9 cellular contexts compared by ENCODE assay signal in genomic region chr19:45040059-45040767, GRCh38. TPM values are rescaled to one million over a fixed set of nuclear protein-coding genes. Genes with fewer than 3 reads are reported as not detected.
DNase-seq lines count a peak whose midpoint lies in the region; ATAC-seq, FAIRE-seq and TF ChIP-seq lines count a peak whose summit lies in the region.
"Had no signal": no experiment of that assay in that cellular context is flagged by ENCODE, and none has a peak within 500 bp of the region (broad histone marks: within the 10 kb centered on the region; RNA-seq: fewer than 3 reads in every experiment).

No MANE protein-coding gene starts in this region.

- H3K27me3 ChIP-seq in SJSA1 (replicated peaks) = no peaks in the 10 kb centered on the region
- no peaks in the 10 kb centered on the region for H3K27me3 ChIP-seq in esophagus muscularis mucosa
- H3K27me3 ChIP-seq in gastrocnemius medialis = no peaks in the 10 kb centered on the region

- H3K4me1 ChIP-seq in SJSA1 (replicated peaks) = peaks cover 8% of the 10 kb centered on the region
- H3K4me1 ChIP-seq in esophagus muscularis mucosa = peaks cover 33 to 53% (median 47%) of the 10 kb centered on the region in 4 donors
- H3K4me1 ChIP-seq in gastrocnemius medialis = peaks cover 25 to 33% of the 10 kb centered on the region in 2 donors

- H3K36me3 ChIP-seq in SJSA1 (peaks cover 73% of the 10 kb centered on the region), esophagus muscularis mucosa (peaks cover 35 to 69% (median 61%) of the 10 kb centered on the region in 4 donors), gastrocnemius medialis (peaks cover 0 to 56% of the 10 kb centered on the region in 2 donors)

- no peak for TF ChIP-seq EP300 in esophagus muscularis mucosa (IDR thresholded peaks at IDR 0.05)

- WGBS in esophagus muscularis mucosa = 88% methylated on average over 19 of the region's 19 CpGs

- FAIRE-seq in GM19239 (lab: Jason Lieb, UNC) (peak; percentile 33), urothelium cell line (lab: Jason Lieb, UNC) (no peak)

- ATAC-seq in gastrocnemius medialis (no peak), HG02970 (IDR thresholded peaks at IDR 0.05; ENCODE audit: low FRiP score, unreplicated experiment) (no peak)

- DNase-seq in GM19239 (ENCODE audit: insufficient read length, low spot score) (no peak), SJSA1 (ENCODE audit: low read depth in 1 of 2, low spot score in 2 of 2) (no peak), esophagus muscularis mucosa (ENCODE audit: extremely low spot score) (no peak), gastrocnemius medialis (no peak), urothelium cell line (ENCODE audit: low spot score) (no peak), NCI-H187 treated with DMSO at 0.1 percent for 48 hours (lab: John Stamatoyannopoulos, UW) (no peak), G401 (ENCODE audit: low spot score) (no peak)
- DNase-seq: activated CD8-positive, alpha-beta memory T cell treated with anti-CD3 and anti-CD28 coated beads, Interleukin-2, amount 50 U/mL, for 4 hours had no signal

- intact Hi-C loops in esophagus muscularis mucosa (cut with DNase I) (loop anchor here (5.0 kb wide), 1 partner anchor 33 kb away; no protein-coding TSS in a partner anchor), gastrocnemius medialis (cut with DNase I; ENCODE audit: low total_unique reads) (no loop called here)

- no peaks in the 10 kb centered on the region for H3K9me3 ChIP-seq in SJSA1 (replicated peaks)
- peaks cover 0 to 4% (median 0%) of the 10 kb centered on the region in 4 donors for H3K9me3 ChIP-seq in esophagus muscularis mucosa
- no peaks in the 10 kb centered on the region for H3K9me3 ChIP-seq in gastrocnemius medialis

- TF ChIP-seq CTCF in esophagus muscularis mucosa (IDR thresholded peaks at IDR 0.05) = no peak
- TF ChIP-seq CTCF in gastrocnemius medialis (IDR thresholded peaks at IDR 0.05 in 4 of 5, conservative IDR thresholded peaks at IDR 0.05 in 1 of 5) = no peak

- H3K4me3 ChIP-seq in SJSA1 (peak overlapping the region; percentile 93; the same call in 1 of the 2 replicates), esophagus muscularis mucosa (peak overlapping the region; percentile 78 to 86 (median 82)), gastrocnemius medialis (peak overlapping the region; percentile 87 to 97 (median 94))

- no peak for TF ChIP-seq POLR2A in esophagus muscularis mucosa (IDR thresholded peaks at IDR 0.05; ENCODE audit: low read depth)
- TF ChIP-seq POLR2A in gastrocnemius medialis (IDR thresholded peaks at IDR 0.05) = no peak

- in situ Hi-C loops in gastrocnemius medialis (cut with MboI; ENCODE audit: low sequenced_read_pairs in 4 of 4) = no loop called here
- in situ Hi-C loops in G401 (cut with HindIII; ENCODE audit: low sequenced_read_pairs) = no loop called here

- H3K27ac ChIP-seq in SJSA1 (no peak overlapping the region), esophagus muscularis mucosa (replicated peaks in 1 of 4) (peak overlapping the region in 3 of 4 donors; percentile 91 to 96 (median 94)), gastrocnemius medialis (peak overlapping the region in 2 of 4 donors; percentile 90 to 96)

RNA-seq across cellular contexts. Expression of gene CLASRP, which starts 1.4 kb away (rescaled TPM):
- total RNA-seq in SJSA1 (2014; rRNA removed; shearing (Covaris generic)) = 14.4 and 51.8 TPM in 2 replicates
- total RNA-seq in esophagus muscularis mucosa = 10 to 100 TPM; 20.7 to 59.8 (median 32.9) TPM
- 100 to 1,000 TPM in 2 of 4 donors, 10 to 100 TPM in 2; 28.8 to 121 (median 91.5) TPM for total RNA-seq in gastrocnemius medialis
- 12.1 and 23.8 TPM in 2 replicates for total RNA-seq in G401 (2014; rRNA removed; shearing (Covaris generic))

RNA-seq across cellular contexts. Expression of gene ZNF296, which starts 36.1 kb away (rescaled TPM):
- total RNA-seq in SJSA1 (2014; rRNA removed; shearing (Covaris generic)) = not detected in 2 replicates
- total RNA-seq in esophagus muscularis mucosa = under 1 TPM in 2 of 4 donors, not detected in 2; 0.17 to 0.23 TPM
- total RNA-seq in gastrocnemius medialis = not detected
- not detected in 2 replicates for total RNA-seq in G401 (2014; rRNA removed; shearing (Covaris generic))

RNA-seq across cellular contexts. Expression of gene GEMIN7, which starts 38.8 kb away (rescaled TPM):
- 42.0 and 46.9 TPM in 2 replicates for total RNA-seq in SJSA1 (2014; rRNA removed; shearing (Covaris generic))
- total RNA-seq in esophagus muscularis mucosa (10 to 100 TPM; 12.3 to 19.1 (median 15.3) TPM), gastrocnemius medialis (10 to 100 TPM; 18.6 to 33.4 (median 27.9) TPM)
- total RNA-seq in G401 (2014; rRNA removed; shearing (Covaris generic)) = 93.1 and 100 TPM in 2 replicates

RNA-seq across cellular contexts. Expression of gene RELB, which starts 38.9 kb away (rescaled TPM):
- total RNA-seq in SJSA1 (2014; rRNA removed; shearing (Covaris generic)) = 5.8 and 12.6 TPM in 2 replicates
- 10 to 100 TPM in 1 of 4 donors, 1 to 10 TPM in 3; 5.8 to 15.9 (median 7.5) TPM for total RNA-seq in esophagus muscularis mucosa
- 10 to 100 TPM in 3 of 4 donors, 1 to 10 TPM in 1; 8.4 to 21.5 (median 12.9) TPM for total RNA-seq in gastrocnemius medialis
- total RNA-seq in G401 (2014; rRNA removed; shearing (Covaris generic)) = 12.7 and 16.6 TPM in 2 replicates

RNA-seq across cellular contexts. Expression of gene PPP1R37, which starts 52.8 kb away (rescaled TPM):
- 34.6 and 38.4 TPM in 2 replicates for total RNA-seq in SJSA1 (2014; rRNA removed; shearing (Covaris generic))
- total RNA-seq in esophagus muscularis mucosa (10 to 100 TPM; 21.0 to 46.7 (median 28.3) TPM), gastrocnemius medialis (10 to 100 TPM; 30.5 to 51.1 (median 39.7) TPM)
- total RNA-seq in G401 (2014; rRNA removed; shearing (Covaris generic)) = 28.6 and 42.6 TPM in 2 replicates
